16 cellular contexts compared by ENCODE assay signal in genomic region chr4:859496-859895, GRCh38. TPM values are rescaled to one million over a fixed set of nuclear protein-coding genes. Genes with fewer than 3 reads are reported as not detected.
DNase-seq lines count a peak whose midpoint lies in the region; ATAC-seq and TF ChIP-seq lines count a peak whose summit lies in the region.
"Had no signal": no experiment of that assay in that cellular context is flagged by ENCODE, and none has a peak within 500 bp of the region (broad histone marks: within the 10 kb centered on the region; RNA-seq: fewer than 3 reads in every experiment).

No MANE protein-coding gene starts in this region.

- intact Hi-C loops in Right ventricle myocardium inferior (cut with DNase I) = no loop called here
- intact Hi-C loops in cardiac septum (cut with DNase I) = no loop called here
- intact Hi-C loops in aorta (cut with DNase I) = no loop called here

- H3K4me2 ChIP-seq in neural progenitor cell = no peak overlapping the region

- no peak overlapping the region for H3K27ac Mint-ChIP-seq in chondrocyte (ENCODE audit: unreplicated experiment)
- peak overlapping the region; percentile 79 for H3K27ac Mint-ChIP-seq in neural progenitor cell
- H3K27ac Mint-ChIP-seq: CD14-positive monocyte; CD8-positive, alpha-beta T cell; HFFc6 had no signal

- no peaks in the 10 kb centered on the region for H4K20me1 ChIP-seq in neural progenitor cell (ENCODE audit: low read depth)

- no peaks in the 10 kb centered on the region for H3K79me2 ChIP-seq in neural progenitor cell (ENCODE audit: low read depth)

- H3K27me3 Mint-ChIP-seq in chondrocyte (ENCODE audit: low read depth) = no peaks in the 10 kb centered on the region
- H3K27me3 Mint-ChIP-seq in neural progenitor cell (ENCODE audit: insufficient read depth, low read depth) = peaks cover 2% of the 10 kb centered on the region

- TF ChIP-seq CTCF in chondrocyte (IDR thresholded peaks at IDR 0.05) (no peak), neural progenitor cell (IDR thresholded peaks at IDR 0.05) (no peak)

- H3K9ac ChIP-seq in neural progenitor cell = no peak overlapping the region

- peak; percentile 50 for DNase-seq in Right ventricle myocardium inferior (ENCODE audit: missing footprints)
- DNase-seq in cardiac septum (ENCODE audit: low spot score) = no peak
- DNase-seq in chondrocyte (ENCODE audit: low spot score) = peak; percentile 79
- DNase-seq in neural progenitor cell (ENCODE audit: low spot score) = no peak
- peak in 1 of 2 donors; percentile 39 for DNase-seq in aorta
- DNase-seq in effector CD4-positive, alpha-beta T cell = no peak
- DNase-seq: Caco-2; CD8-positive, alpha-beta T cell; DND-41; GDM1; HCEC 1CT; HFFc6 had no signal

- 94 to 96% methylated on average over 13 of the region's 13 CpGs for WGBS in aorta, 2 donors

- H3K4me1 ChIP-seq in neural progenitor cell (no peaks in the 10 kb centered on the region), aorta (ENCODE audit: control insufficient read depth in 1 of 2, insufficient read depth in 2 of 2, low read length in 2 of 2) (no peaks in the 10 kb centered on the region)
- H3K4me1 ChIP-seq: Caco-2 had no signal

- no peaks in the 10 kb centered on the region for H3F3A ChIP-seq in neural progenitor cell (ENCODE audit: low read depth)

- ATAC-seq in Right ventricle myocardium inferior (no peak), aorta (ENCODE audit: low FRiP score) (peak; percentile 49), GM18517 (IDR thresholded peaks at IDR 0.05; ENCODE audit: unreplicated experiment) (no peak)
- ATAC-seq: CD8-positive, alpha-beta T cell had no signal

- H3K36me3 ChIP-seq in neural progenitor cell (no peaks in the 10 kb centered on the region), aorta (ENCODE audit: control insufficient read depth in 1 of 2, insufficient read depth in 2 of 2, low read length in 1 of 2) (peaks cover 3 to 13% of the 10 kb centered on the region in 2 donors)

- H3K9me3 Mint-ChIP-seq in chondrocyte (ENCODE audit: low read depth) (peaks cover 9% of the 10 kb centered on the region), neural progenitor cell (no peaks in the 10 kb centered on the region)
- H3K9me3 Mint-ChIP-seq: CD8-positive, alpha-beta T cell; HFFc6 had no signal

- H3K9me3 ChIP-seq in neural progenitor cell (ENCODE audit: low read depth) (no peaks in the 10 kb centered on the region), aorta (ENCODE audit: control insufficient read depth, low read length) (peaks cover 1% of the 10 kb centered on the region)
- H3K9me3 ChIP-seq: Caco-2 had no signal

- H3K36me3 Mint-ChIP-seq in chondrocyte (ENCODE audit: low read depth) = peaks cover 57% of the 10 kb centered on the region
- H3K36me3 Mint-ChIP-seq in neural progenitor cell = peaks cover 44% of the 10 kb centered on the region

- no peak overlapping the region for H2AFZ ChIP-seq in neural progenitor cell (replicated peaks)

- H3K4me1 Mint-ChIP-seq in chondrocyte (ENCODE audit: low read depth) = no peaks in the 10 kb centered on the region
- no peaks in the 10 kb centered on the region for H3K4me1 Mint-ChIP-seq in neural progenitor cell
- H3K4me1 Mint-ChIP-seq: CD14-positive monocyte had no signal

- H3K27ac ChIP-seq in neural progenitor cell (no peak overlapping the region), aorta (ENCODE audit: low read depth in 1 of 2, low read length in 2 of 2) (no peak overlapping the region)
- H3K27ac ChIP-seq: 22Rv1 had no signal

- H3K4me3 Mint-ChIP-seq in chondrocyte (ENCODE audit: unreplicated experiment) (no peak overlapping the region), neural progenitor cell (no peak overlapping the region)
- H3K4me3 Mint-ChIP-seq: CD14-positive monocyte; CD8-positive, alpha-beta T cell; HFFc6 had no signal

- H3K27me3 ChIP-seq in neural progenitor cell = no peaks in the 10 kb centered on the region
- no peaks in the 10 kb centered on the region for H3K27me3 ChIP-seq in aorta (ENCODE audit: control insufficient read depth in 1 of 2, insufficient read depth in 2 of 2, low read length in 1 of 2)

- H3K4me3 ChIP-seq in neural progenitor cell = no peak overlapping the region
- no peak overlapping the region for H3K4me3 ChIP-seq in aorta (ENCODE audit: low read length in 2 of 2)

RNA-seq across cellular contexts. Expression of gene CPLX1, which starts 33.6 kb away (rescaled TPM):
- 3.1 TPM for total RNA-seq in Right ventricle myocardium inferior
- 9.4 TPM for total RNA-seq in cardiac septum
- total RNA-seq in chondrocyte = not detected in 3 replicates
- not detected in 2 replicates for total RNA-seq in neural progenitor cell (ENCODE audit: low replicate concordance)
- 10 to 100 TPM in 1 of 2 donors, 1 to 10 TPM in 1; 5.2 to 13.7 TPM for total RNA-seq in aorta
- polyA plus RNA-seq in aorta = under 1 TPM; 0.13 to 0.50 TPM
- total RNA-seq: HT1080 had no signal
- polyA plus RNA-seq: CD14-positive monocyte had no signal

Comparison
In these comparisons a context has a peak if more than half of its experiments do, and no peak if none do; other contexts are left out.
1. DNase-seq: peak in Right ventricle myocardium inferior (single experiment) and chondrocyte (single experiment); none in cardiac septum (single experiment), neural progenitor cell (single experiment) and effector CD4-positive, alpha-beta T cell (single experiment).